Comparison of ENCODE assay signal across 1 cellular context in genomic region chr7:23600251-23600650, GRCh38.
TF ChIP-seq lines count a peak whose summit lies in the region.

No MANE protein-coding gene starts in this region.

TF ChIP-seq in HepG2, 621 proteins besides CTCF, POLR2A, EP300 and RAD21:
- TF ChIP-seq, protein P1, sequence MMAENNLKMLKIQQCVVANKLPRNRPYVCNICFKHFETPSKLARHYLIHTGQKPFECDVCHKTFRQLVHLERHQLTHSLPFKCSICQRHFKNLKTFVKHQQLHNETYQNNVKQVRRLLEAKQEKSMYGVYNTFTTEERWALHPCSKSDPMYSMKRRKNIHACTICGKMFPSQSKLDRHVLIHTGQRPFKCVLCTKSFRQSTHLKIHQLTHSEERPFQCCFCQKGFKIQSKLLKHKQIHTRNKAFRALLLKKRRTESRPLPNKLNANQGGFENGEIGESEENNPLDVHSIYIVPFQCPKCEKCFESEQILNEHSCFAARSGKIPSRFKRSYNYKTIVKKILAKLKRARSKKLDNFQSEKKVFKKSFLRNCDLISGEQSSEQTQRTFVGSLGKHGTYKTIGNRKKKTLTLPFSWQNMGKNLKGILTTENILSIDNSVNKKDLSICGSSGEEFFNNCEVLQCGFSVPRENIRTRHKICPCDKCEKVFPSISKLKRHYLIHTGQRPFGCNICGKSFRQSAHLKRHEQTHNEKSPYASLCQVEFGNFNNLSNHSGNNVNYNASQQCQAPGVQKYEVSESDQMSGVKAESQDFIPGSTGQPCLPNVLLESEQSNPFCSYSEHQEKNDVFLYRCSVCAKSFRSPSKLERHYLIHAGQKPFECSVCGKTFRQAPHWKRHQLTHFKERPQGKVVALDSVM (CRISPR knock-in tag; IDR thresholded peaks at IDR 0.05) = no peak
- TF ChIP-seq ZNF567 (CRISPR knock-in tag; IDR thresholded peaks at IDR 0.05; ENCODE audit: borderline replicate concordance) (no peak), ZNF773 (CRISPR knock-in tag; IDR thresholded peaks at IDR 0.05; ENCODE audit: borderline replicate concordance) (no peak), ZNF839 (CRISPR knock-in tag; IDR thresholded peaks at IDR 0.05; ENCODE audit: borderline replicate concordance) (no peak), ZNF543 (CRISPR knock-in tag; IDR thresholded peaks at IDR 0.05) (no peak), KLF16 (CRISPR knock-in tag; IDR thresholded peaks at IDR 0.05) (no peak), ZNF572 (CRISPR knock-in tag; IDR thresholded peaks at IDR 0.05) (no peak), ZNF709 (CRISPR knock-in tag; IDR thresholded peaks at IDR 0.05) (no peak)
